9 cellular contexts compared by ENCODE assay signal in genomic region chr7:100132697-100133137, GRCh38. TPM values are rescaled to one million over a fixed set of nuclear protein-coding genes. Genes with fewer than 3 reads are reported as not detected.
DNase-seq lines count a peak whose midpoint lies in the region; ATAC-seq and TF ChIP-seq lines count a peak whose summit lies in the region.
"Had no signal": no experiment of that assay in that cellular context is flagged by ENCODE, and none has a peak within 500 bp of the region (broad histone marks: within the 10 kb centered on the region; RNA-seq: fewer than 3 reads in every experiment).

No MANE protein-coding gene starts in this region.

- no peaks in the 10 kb centered on the region for H3K9me3 ChIP-seq in prostate gland

- TF ChIP-seq POLR2A in prostate gland (IDR thresholded peaks at IDR 0.05), result no peak

- H3K4me1 Mint-ChIP-seq in glutamatergic neuron (ENCODE audit: low read depth, unreplicated experiment), result peaks cover 3% of the 10 kb centered on the region

- CTCF ChIA-PET in BJ (lab: Yijun Ruan, JAX) (interaction anchor here (0.6 to 9.6 kb wide), 29 partner anchors 9 to 275 kb away, joined by 3 to 147 read pairs (median 4); partner anchors contain the start of genes AP4M1, GAL3ST4, GPC2 and LAMTOR4), RWPE1 (lab: Yijun Ruan, JAX) (interaction anchor here (0.5 to 1.1 kb wide), 13 partner anchors 22 to 574 kb away, joined by 3 to 7 read pairs (median 3); partner anchors contain the start of gene GPC2)

- peaks cover 3% of the 10 kb centered on the region for H3K27me3 Mint-ChIP-seq in glutamatergic neuron (ENCODE audit: unreplicated experiment)

- TF ChIP-seq CTCF in BJ (IDR thresholded peaks at IDR 0.05; ENCODE audit: insufficient read depth, low read depth, low read length), result peak; percentile 92
- TF ChIP-seq CTCF in LNCAP (IDR thresholded peaks at IDR 0.05), result peak; percentile 71
- peak; percentile 97 for TF ChIP-seq CTCF in RWPE1 (conservative IDR thresholded peaks at IDR 0.05; ENCODE audit: low read depth)
- TF ChIP-seq CTCF in glutamatergic neuron (IDR thresholded peaks at IDR 0.05; ENCODE audit: partially characterized antibody, unreplicated experiment), result peak; percentile 76
- TF ChIP-seq CTCF in prostate gland (IDR thresholded peaks at IDR 0.05), result peak; percentile 37 to 85 (median 78)

- no peaks in the 10 kb centered on the region for H3K36me3 Mint-ChIP-seq in glutamatergic neuron (ENCODE audit: unreplicated experiment)

- intact Hi-C loops in prostate gland (cut with DNase I), result loop anchor here (5.0 kb wide), 1 partner anchor 90 kb away; no protein-coding TSS in a partner anchor

- H3K36me3 ChIP-seq in BJ (ENCODE audit: control insufficient read depth, insufficient read depth, low read length), result no peaks in the 10 kb centered on the region
- H3K36me3 ChIP-seq in prostate gland, result no peaks in the 10 kb centered on the region

- H3K27ac ChIP-seq in RWPE1, result no peak overlapping the region
- H3K27ac ChIP-seq in prostate gland, result no peak overlapping the region
- H3K27ac ChIP-seq: skin epidermis had no signal

- H3K9me3 Mint-ChIP-seq in glutamatergic neuron (ENCODE audit: unreplicated experiment), result peaks cover 2% of the 10 kb centered on the region

- no peaks in the 10 kb centered on the region for H3K4me1 ChIP-seq in prostate gland (replicated peaks)

- H3K27ac Mint-ChIP-seq in glutamatergic neuron (ENCODE audit: unreplicated experiment), result no peak overlapping the region

- WGBS in prostate gland, result 20% methylated on average over 3 of the region's 3 CpGs

- ATAC-seq in GM19035 (IDR thresholded peaks at IDR 0.05; ENCODE audit: unreplicated experiment) (peak; percentile 72), GM18858 (IDR thresholded peaks at IDR 0.05; ENCODE audit: unreplicated experiment) (no peak)

- H3K4me3 Mint-ChIP-seq in glutamatergic neuron (ENCODE audit: unreplicated experiment), result no peak overlapping the region

- POLR2A ChIA-PET in BJ (lab: Charles Lee) (no interaction called here), RWPE1 (lab: Yijun Ruan, JAX; ENCODE audit: low non-redundant PET) (interaction anchor here (0.6 kb wide), 2 partner anchors 14 to 25 kb away, joined by 3 to 6 read pairs; no protein-coding TSS in a partner anchor)

- DNase-seq in BJ (ENCODE audit: low read depth) (no peak), RWPE1 (ENCODE audit: low spot score) (peak; percentile 77), glutamatergic neuron (peak; percentile 77), prostate gland (ENCODE audit: low spot score) (peak; percentile 44)
- peak; percentile 65 for DNase-seq in activated naive CD4-positive, alpha-beta T cell treated with Interleukin-2 at 50 U/mL for 16 hours

- no peak overlapping the region for H3K4me3 ChIP-seq in BJ (ENCODE audit: low read depth, low read length)
- H3K4me3 ChIP-seq in prostate gland, result no peak overlapping the region
- H3K4me3 ChIP-seq: skin epidermis had no signal

- H3K27me3 ChIP-seq in BJ (ENCODE audit: control insufficient read depth, insufficient read depth, low read length) (no peaks in the 10 kb centered on the region), prostate gland (replicated peaks; ENCODE audit: insufficient read depth) (no peaks in the 10 kb centered on the region)

RNA-seq across cellular contexts. Expression of gene MBLAC1, which starts 6.0 kb away (rescaled TPM):
- polyA plus RNA-seq in BJ (2011; rRNA removed), result 1.2 and 1.6 TPM in 2 replicates
- polyA minus RNA-seq in BJ (2011; rRNA and poly(A)+ RNA removed), result 0.41 and 0.62 TPM in 2 replicates
- total RNA-seq in glutamatergic neuron (ENCODE audit: unreplicated experiment) (3.3 TPM), prostate gland (1 to 10 TPM; 4.4 to 6.1 TPM)

RNA-seq across cellular contexts. Expression of gene CNPY4, which starts 13.3 kb away (rescaled TPM):
- 20.9 and 23.5 TPM in 2 replicates for polyA plus RNA-seq in BJ (2011; rRNA removed)
- polyA minus RNA-seq in BJ (2011; rRNA and poly(A)+ RNA removed), result 6.5 and 10.8 TPM in 2 replicates
- 19.3 TPM for total RNA-seq in glutamatergic neuron (ENCODE audit: unreplicated experiment)
- 10 to 100 TPM in 1 of 2 donors, 1 to 10 TPM in 1; 1.6 to 16.1 TPM for total RNA-seq in prostate gland

RNA-seq across cellular contexts. Expression of gene TAF6, which starts 13.6 kb away (rescaled TPM):
- 18.2 and 39.5 TPM in 2 replicates for polyA plus RNA-seq in BJ (2011; rRNA removed)
- polyA minus RNA-seq in BJ (2011; rRNA and poly(A)+ RNA removed), result 17.7 and 19.2 TPM in 2 replicates
- total RNA-seq in glutamatergic neuron (ENCODE audit: unreplicated experiment) (63.1 TPM), prostate gland (10 to 100 TPM; 68.3 to 79.8 TPM)

RNA-seq across cellular contexts. Expression of gene LAMTOR4, which starts 16.0 kb away (rescaled TPM):
- polyA plus RNA-seq in BJ (2011; rRNA removed), result 125 and 193 TPM in 2 replicates
- polyA minus RNA-seq in BJ (2011; rRNA and poly(A)+ RNA removed), result 29.0 and 41.1 TPM in 2 replicates
- 66.9 TPM for total RNA-seq in glutamatergic neuron (ENCODE audit: unreplicated experiment)
- 100 to 1,000 TPM; 213 to 243 TPM for total RNA-seq in prostate gland

RNA-seq across cellular contexts. Expression of gene TRAPPC14, which starts 25.8 kb away (rescaled TPM):
- 3.2 and 5.8 TPM in 2 replicates for polyA plus RNA-seq in BJ (2011; rRNA removed)
- polyA minus RNA-seq in BJ (2011; rRNA and poly(A)+ RNA removed), result 4.8 and 8.2 TPM in 2 replicates
- total RNA-seq in glutamatergic neuron (ENCODE audit: unreplicated experiment), result 42.4 TPM
- 10 to 100 TPM; 21.2 to 43.4 TPM for total RNA-seq in prostate gland
